ENCODE assay signal across 7 cellular contexts in genomic region chr7:2036201-2036600, GRCh38.
DNase-seq lines count a peak whose midpoint lies in the region; ATAC-seq and TF ChIP-seq lines count a peak whose summit lies in the region.
"Not testable (repeated sequence)": the region's sequence is repeated elsewhere in the genome, so short reads cannot be mapped to it uniquely, and the experiment has no call there.

No MANE protein-coding gene starts in this region.

- H3K36me3 Mint-ChIP-seq in GM23338 (ENCODE audit: low read depth); activated naive CD4-positive, alpha-beta T cell treated with anti-CD3 and anti-CD28 coated beads, Interleukin-2, amount 10 ng/mL, durations not matched to agents 7 days and 5 days; naive thymus-derived CD8-positive, alpha-beta T cell: not testable (repeated sequence)
- H3K36me3 Mint-ChIP-seq in central memory CD8-positive, alpha-beta T cell (ENCODE audit: insufficient read depth): peaks cover 12% of the 10 kb centered on the region
- peaks cover 42% of the 10 kb centered on the region for H3K36me3 Mint-ChIP-seq in stimulated activated memory B cell treated with anti-CD40 and anti-IgM and Interleukin-4, amounts not matched to agents 10 μg/mL and 1 μg/mL and 100 μg/mL, for 72 hours

- H2AFZ ChIP-seq in GM23338: not testable (repeated sequence)

- H3K4me3 Mint-ChIP-seq in GM23338; activated naive CD4-positive, alpha-beta T cell treated with anti-CD3 and anti-CD28 coated beads, Interleukin-2, amount 10 ng/mL, durations not matched to agents 7 days and 5 days; stimulated activated memory B cell treated with anti-CD40 and anti-IgM and Interleukin-4, amounts not matched to agents 10 μg/mL and 1 μg/mL and 100 μg/mL, for 72 hours: not testable (repeated sequence)
- peak overlapping the region; percentile 7 for H3K4me3 Mint-ChIP-seq in central memory CD8-positive, alpha-beta T cell
- peak overlapping the region in 7 of 10 donors; percentile 7 to 91 (median 36) for H3K4me3 Mint-ChIP-seq in naive thymus-derived CD8-positive, alpha-beta T cell

- H3K27ac Mint-ChIP-seq in GM23338: peak overlapping the region; percentile 19; the same call in 1 of the 2 replicates
- H3K27ac Mint-ChIP-seq in activated naive CD4-positive, alpha-beta T cell treated with anti-CD3 and anti-CD28 coated beads, Interleukin-2, amount 10 ng/mL, durations not matched to agents 7 days and 5 days: not testable (repeated sequence)
- peak overlapping the region; percentile 79 for H3K27ac Mint-ChIP-seq in central memory CD8-positive, alpha-beta T cell (ENCODE audit: low read depth)
- peak overlapping the region in 6 of 10 donors; percentile 72 to 99 (median 96) for H3K27ac Mint-ChIP-seq in naive thymus-derived CD8-positive, alpha-beta T cell
- peak overlapping the region; percentile 91 for H3K27ac Mint-ChIP-seq in stimulated activated memory B cell treated with anti-CD40 and anti-IgM and Interleukin-4, amounts not matched to agents 10 μg/mL and 1 μg/mL and 100 μg/mL, for 72 hours

- POLR2A ChIA-PET in naive thymus-derived CD8-positive, alpha-beta T cell (lab: Charles Lee): not testable (repeated sequence)

- H3K27me3 Mint-ChIP-seq in GM23338 (ENCODE audit: insufficient read depth, low read depth, poor library complexity); activated naive CD4-positive, alpha-beta T cell treated with anti-CD3 and anti-CD28 coated beads, Interleukin-2, amount 10 ng/mL, durations not matched to agents 7 days and 5 days; central memory CD8-positive, alpha-beta T cell; naive thymus-derived CD8-positive, alpha-beta T cell; stimulated activated memory B cell treated with anti-CD40 and anti-IgM and Interleukin-4, amounts not matched to agents 10 μg/mL and 1 μg/mL and 100 μg/mL, for 72 hours: not testable (repeated sequence)

- intact Hi-C loops in left ventricle myocardium inferior (cut with micrococcal nuclease): not testable (repeated sequence)

- peak overlapping the region; percentile 89 for H3K4me2 ChIP-seq in BLaER1
- H3K4me2 ChIP-seq in GM23338: not testable (repeated sequence)

- CTCF ChIA-PET in activated naive CD4-positive, alpha-beta T cell treated with anti-CD3 and anti-CD28 coated beads, Interleukin-2, amount 10 ng/mL, durations not matched to agents 7 days and 5 days (lab: Charles Lee): interaction anchor here (0.9 kb wide), 1 partner anchor 480 kb away, joined by 3 read pairs; the partner anchor contains the start of gene TMEM184A

- not testable (repeated sequence) for TF ChIP-seq CTCF in GM23338 (conservative IDR thresholded peaks at IDR 0.05; ENCODE audit: low read depth in 2 of 2); left ventricle myocardium inferior (IDR thresholded peaks at IDR 0.05; ENCODE audit: borderline replicate concordance)

- H3K79me2 ChIP-seq in GM23338 (replicated peaks; ENCODE audit: insufficient read depth): not testable (repeated sequence)

- not testable (repeated sequence) for H3K4me3 ChIP-seq in BLaER1, GM23338, left ventricle myocardium inferior

- H3K9me3 ChIP-seq in BLaER1; left ventricle myocardium inferior (replicated peaks): not testable (repeated sequence)

- not testable (repeated sequence) for H3K9ac ChIP-seq in BLaER1

- H3K4me1 Mint-ChIP-seq in GM23338: peaks cover 24% of the 10 kb centered on the region
- H3K4me1 Mint-ChIP-seq in activated naive CD4-positive, alpha-beta T cell treated with anti-CD3 and anti-CD28 coated beads, Interleukin-2, amount 10 ng/mL, durations not matched to agents 7 days and 5 days: peaks cover 57% of the 10 kb centered on the region
- peaks cover 58% of the 10 kb centered on the region for H3K4me1 Mint-ChIP-seq in central memory CD8-positive, alpha-beta T cell
- peaks cover 41 to 69% (median 61%) of the 10 kb centered on the region in 4 donors for H3K4me1 Mint-ChIP-seq in naive thymus-derived CD8-positive, alpha-beta T cell
- peaks cover 74% of the 10 kb centered on the region for H3K4me1 Mint-ChIP-seq in stimulated activated memory B cell treated with anti-CD40 and anti-IgM and Interleukin-4, amounts not matched to agents 10 μg/mL and 1 μg/mL and 100 μg/mL, for 72 hours

- H3F3A ChIP-seq in GM23338 (replicated peaks; ENCODE audit: low read depth): not testable (repeated sequence)

- peaks cover 93% of the 10 kb centered on the region for H3K4me1 ChIP-seq in BLaER1
- not testable (repeated sequence) for H3K4me1 ChIP-seq in GM23338 (ENCODE audit: insufficient read depth)
- peaks cover 40% of the 10 kb centered on the region for H3K4me1 ChIP-seq in left ventricle myocardium inferior

- not testable (repeated sequence) for ATAC-seq in GM23338; central memory CD8-positive, alpha-beta T cell (replicated peaks; ENCODE audit: extremely low read depth, poor library complexity, severe bottlenecking); naive thymus-derived CD8-positive, alpha-beta T cell; stimulated activated memory B cell treated with anti-CD40 and anti-IgM and Interleukin-4, amounts not matched to agents 10 μg/mL and 1 μg/mL and 100 μg/mL, for 72 hours

- not testable (repeated sequence) for H3K9me3 Mint-ChIP-seq in GM23338; activated naive CD4-positive, alpha-beta T cell treated with anti-CD3 and anti-CD28 coated beads, Interleukin-2, amount 10 ng/mL, durations not matched to agents 7 days and 5 days; central memory CD8-positive, alpha-beta T cell; naive thymus-derived CD8-positive, alpha-beta T cell; stimulated activated memory B cell treated with anti-CD40 and anti-IgM and Interleukin-4, amounts not matched to agents 10 μg/mL and 1 μg/mL and 100 μg/mL, for 72 hours

- peaks cover 93% of the 10 kb centered on the region for H4K20me1 ChIP-seq in BLaER1
- H4K20me1 ChIP-seq in GM23338 (replicated peaks; ENCODE audit: insufficient read depth): not testable (repeated sequence)

- not testable (repeated sequence) for H3K27me3 ChIP-seq in BLaER1; GM23338 (ENCODE audit: insufficient read depth); left ventricle myocardium inferior (ENCODE audit: low read depth)

- H3K9me2 ChIP-seq in GM23338 (ENCODE audit: insufficient read depth): not testable (repeated sequence)

- H3K27ac ChIP-seq in BLaER1: peak overlapping the region; percentile 83; the same call in 1 of the 2 replicates
- H3K27ac ChIP-seq in GM23338 (ENCODE audit: low read depth); left ventricle myocardium inferior (replicated peaks): not testable (repeated sequence)

- not testable (repeated sequence) for DNase-seq in GM23338 (ENCODE audit: low spot score); central memory CD8-positive, alpha-beta T cell (ENCODE audit: low spot score in 2 of 2)
- peak; percentile 10 for DNase-seq in activated naive CD4-positive, alpha-beta T cell treated with anti-CD3 and anti-CD28 coated beads, Interleukin-2, amount 10 ng/mL, durations not matched to agents 7 days and 5 days
- peak; percentile 1 for DNase-seq in left ventricle myocardium inferior
- DNase-seq in naive thymus-derived CD8-positive, alpha-beta T cell: peak in 1 of 10 donors; percentile 54

- not testable (repeated sequence) for H3K36me3 ChIP-seq in BLaER1; GM23338 (ENCODE audit: insufficient read depth); left ventricle myocardium inferior
